In genomic region chr20:57434390-57434700, GRCh38 we compare ENCODE assay signal across 1 cellular context.
TF ChIP-seq lines count a peak whose summit lies in the region.

No MANE protein-coding gene starts in this region.

TF ChIP-seq in K562, 482 proteins besides CTCF, POLR2A, EP300 and RAD21 (continued from another document):
- TF ChIP-seq, protein P1, sequence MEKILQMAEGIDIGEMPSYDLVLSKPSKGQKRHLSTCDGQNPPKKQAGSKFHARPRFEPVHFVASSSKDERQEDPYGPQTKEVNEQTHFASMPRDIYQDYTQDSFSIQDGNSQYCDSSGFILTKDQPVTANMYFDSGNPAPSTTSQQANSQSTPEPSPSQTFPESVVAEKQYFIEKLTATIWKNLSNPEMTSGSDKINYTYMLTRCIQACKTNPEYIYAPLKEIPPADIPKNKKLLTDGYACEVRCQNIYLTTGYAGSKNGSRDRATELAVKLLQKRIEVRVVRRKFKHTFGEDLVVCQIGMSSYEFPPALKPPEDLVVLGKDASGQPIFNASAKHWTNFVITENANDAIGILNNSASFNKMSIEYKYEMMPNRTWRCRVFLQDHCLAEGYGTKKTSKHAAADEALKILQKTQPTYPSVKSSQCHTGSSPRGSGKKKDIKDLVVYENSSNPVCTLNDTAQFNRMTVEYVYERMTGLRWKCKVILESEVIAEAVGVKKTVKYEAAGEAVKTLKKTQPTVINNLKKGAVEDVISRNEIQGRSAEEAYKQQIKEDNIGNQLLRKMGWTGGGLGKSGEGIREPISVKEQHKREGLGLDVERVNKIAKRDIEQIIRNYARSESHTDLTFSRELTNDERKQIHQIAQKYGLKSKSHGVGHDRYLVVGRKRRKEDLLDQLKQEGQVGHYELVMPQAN (IDR thresholded peaks at IDR 0.05; ENCODE audit: borderline replicate concordance), result no peak
- TF ChIP-seq RBFOX2 (IDR thresholded peaks at IDR 0.05; ENCODE audit: low read depth, low read length) (no peak), THRAP3 (IDR thresholded peaks at IDR 0.05; ENCODE audit: borderline replicate concordance) (no peak), NFIC (IDR thresholded peaks at IDR 0.05) (no peak), NFIX (CRISPR knock-in tag; IDR thresholded peaks at IDR 0.05; ENCODE audit: low read depth) (no peak)
TF ChIP-seq in K562: peak in this region for 0.
